In the genomic region with DNA sequence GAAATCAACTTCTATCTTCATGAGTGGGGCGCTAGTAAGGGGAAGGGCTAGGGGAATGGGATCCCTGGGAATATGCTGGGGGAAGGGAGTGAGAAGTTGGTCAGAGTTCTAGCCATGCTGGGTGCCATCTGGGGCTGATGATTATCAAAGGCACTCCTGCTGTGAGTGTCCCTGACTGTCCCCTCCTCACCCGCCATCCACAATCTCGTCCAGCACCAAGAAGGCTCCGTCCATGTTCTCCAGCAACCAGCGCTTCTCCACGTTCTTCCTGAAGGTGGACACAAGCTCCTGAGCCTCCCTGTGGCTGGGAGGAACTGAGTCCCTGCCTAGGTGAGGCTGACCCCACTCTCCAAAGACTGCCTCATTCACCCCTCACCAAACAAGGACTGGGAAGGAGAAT, we compare ENCODE assay signal across 22 cellular contexts. TPM values are rescaled to one million over a fixed set of nuclear protein-coding genes. Genes with fewer than 3 reads are reported as not detected.
DNase-seq lines count a peak whose midpoint lies in the region; ATAC-seq, FAIRE-seq and TF ChIP-seq lines count a peak whose summit lies in the region.
"Had no signal": no experiment of that assay in that cellular context is flagged by ENCODE, and none has a peak within 500 bp of the region (broad histone marks: within the 10 kb centered on the region; RNA-seq: fewer than 3 reads in every experiment).

No MANE protein-coding gene starts in this region.

- POLR2A ChIA-PET in activated CD8-positive, alpha-beta T cell treated with anti-CD3 and anti-CD28 coated beads, Interleukin-2, amount 10 ng/mL, durations not matched to agents 7 days and 5 days (lab: Charles Lee), result interaction anchor here (0.6 kb wide), 1 partner anchor 42 kb away, joined by 3 read pairs; no protein-coding TSS in a partner anchor

- H3K27me3 ChIP-seq in RWPE2 (ENCODE audit: insufficient read depth, poor library complexity, severe bottlenecking), result no peaks in the 10 kb centered on the region
- H3K27me3 ChIP-seq: BE2C had no signal

- H3K36me3 ChIP-seq in RWPE2 (ENCODE audit: low read depth), result no peaks in the 10 kb centered on the region
- H3K36me3 ChIP-seq: BE2C, HAP-1 had no signal

- ATAC-seq in RWPE2 (ENCODE audit: low read depth), result no peak
- ATAC-seq in HG03457 (IDR thresholded peaks at IDR 0.05; ENCODE audit: unreplicated experiment), result no peak
- ATAC-seq in left lobe of liver, result no peak
- ATAC-seq in activated CD8-positive, alpha-beta T cell treated with anti-CD3 and anti-CD28 coated beads, Interleukin-2, amount 10 ng/mL, durations not matched to agents 7 days and 5 days, result no peak
- ATAC-seq: HepG2 had no signal

- no peaks in the 10 kb centered on the region for H3K9me3 ChIP-seq in RWPE2 (ENCODE audit: severe bottlenecking)
- H3K9me3 ChIP-seq: BE2C, Caco-2, HAP-1 had no signal

- no peak for TF ChIP-seq CTCF in RWPE2 (IDR thresholded peaks at IDR 0.05; ENCODE audit: poor library complexity, severe bottlenecking)
- no peak for TF ChIP-seq CTCF in chondrocyte (IDR thresholded peaks at IDR 0.05)
- no peak for TF ChIP-seq CTCF in osteocyte (IDR thresholded peaks at IDR 0.05)

- H3K4me1 Mint-ChIP-seq in chondrocyte (ENCODE audit: low read depth) (peaks cover 43% of the 10 kb centered on the region), osteocyte (ENCODE audit: unreplicated experiment) (peaks cover 28% of the 10 kb centered on the region)
- H3K4me1 Mint-ChIP-seq in activated CD8-positive, alpha-beta T cell treated with anti-CD3 and anti-CD28 coated beads, Interleukin-2, amount 10 ng/mL, durations not matched to agents 7 days and 5 days (ENCODE audit: low read depth), result peaks cover 2% of the 10 kb centered on the region

- H3K27ac Mint-ChIP-seq in chondrocyte (ENCODE audit: unreplicated experiment), result peak overlapping the region; percentile 61
- H3K27ac Mint-ChIP-seq in osteocyte (ENCODE audit: unreplicated experiment), result peak overlapping the region; percentile 88
- H3K27ac Mint-ChIP-seq in activated CD8-positive, alpha-beta T cell treated with anti-CD3 and anti-CD28 coated beads, Interleukin-2, amount 10 ng/mL, durations not matched to agents 7 days and 5 days, result no peak overlapping the region
- H3K27ac Mint-ChIP-seq: CD4-positive, alpha-beta T cell had no signal

- peaks cover 2% of the 10 kb centered on the region for H3K4me1 ChIP-seq in RWPE2 (ENCODE audit: insufficient read depth, poor library complexity, severe bottlenecking)

- FAIRE-seq in HTR-8/SVneo (lab: Jason Lieb, UNC), result peak; percentile 38
- FAIRE-seq: A204.1, D721Med, G401.6, GM12891, HepG2 had no signal

- no peak overlapping the region for H3K4me3 ChIP-seq in RWPE2 (ENCODE audit: severe bottlenecking)
- H3K4me3 ChIP-seq: HAP-1 had no signal

- H3K27ac ChIP-seq in RWPE2 (ENCODE audit: poor library complexity, severe bottlenecking), result no peak overlapping the region
- H3K27ac ChIP-seq: C4-2B, HL-60 had no signal

- CTCF ChIA-PET in activated CD8-positive, alpha-beta T cell treated with anti-CD3 and anti-CD28 coated beads, Interleukin-2, amount 10 ng/mL, durations not matched to agents 7 days and 5 days (lab: Charles Lee), result interaction anchor here (0.8 to 1.0 kb wide), 2 partner anchors 36 to 48 kb away, joined by 3 read pairs; no protein-coding TSS in a partner anchor

- H3K9me3 Mint-ChIP-seq in chondrocyte (ENCODE audit: low read depth) (no peaks in the 10 kb centered on the region), osteocyte (ENCODE audit: unreplicated experiment) (no peaks in the 10 kb centered on the region)
- no peaks in the 10 kb centered on the region for H3K9me3 Mint-ChIP-seq in activated CD8-positive, alpha-beta T cell treated with anti-CD3 and anti-CD28 coated beads, Interleukin-2, amount 10 ng/mL, durations not matched to agents 7 days and 5 days (ENCODE audit: insufficient read depth)
- H3K9me3 Mint-ChIP-seq: CD4-positive, alpha-beta T cell; IgD-negative memory B cell had no signal

- H3K36me3 Mint-ChIP-seq in chondrocyte (ENCODE audit: low read depth) (peaks cover 9% of the 10 kb centered on the region), osteocyte (ENCODE audit: unreplicated experiment) (no peaks in the 10 kb centered on the region)
- H3K36me3 Mint-ChIP-seq in activated CD8-positive, alpha-beta T cell treated with anti-CD3 and anti-CD28 coated beads, Interleukin-2, amount 10 ng/mL, durations not matched to agents 7 days and 5 days (ENCODE audit: low read depth), result no peaks in the 10 kb centered on the region
- H3K36me3 Mint-ChIP-seq: IgD-negative memory B cell had no signal

- no peak for DNase-seq in HTR-8/SVneo (ENCODE audit: insufficient read length, low spot score)
- peak; percentile 54 for DNase-seq in RWPE2 (ENCODE audit: low spot score)
- DNase-seq in chondrocyte (ENCODE audit: low spot score), result no peak
- no peak for DNase-seq in osteocyte (ENCODE audit: extremely low spot score, unreplicated experiment)
- no peak for DNase-seq in left lobe of liver (ENCODE audit: low spot score)
- no peak for DNase-seq in NCI-H1930 (lab: John Stamatoyannopoulos, UW)
- DNase-seq in activated CD8-positive, alpha-beta T cell treated with anti-CD3 and anti-CD28 coated beads, Interleukin-2, amount 10 ng/mL, durations not matched to agents 7 days and 5 days, result no peak
- DNase-seq: ACHN; BE2C; Caco-2; CD4-positive, alpha-beta T cell; KG1 had no signal

- no peaks in the 10 kb centered on the region for H3K27me3 Mint-ChIP-seq in chondrocyte (ENCODE audit: low read depth)
- no peaks in the 10 kb centered on the region for H3K27me3 Mint-ChIP-seq in osteocyte (ENCODE audit: unreplicated experiment)
- peaks cover 23% of the 10 kb centered on the region for H3K27me3 Mint-ChIP-seq in activated CD8-positive, alpha-beta T cell treated with anti-CD3 and anti-CD28 coated beads, Interleukin-2, amount 10 ng/mL, durations not matched to agents 7 days and 5 days (ENCODE audit: low read depth)

- no peak overlapping the region for H3K4me3 Mint-ChIP-seq in chondrocyte (ENCODE audit: unreplicated experiment)
- H3K4me3 Mint-ChIP-seq in osteocyte (ENCODE audit: unreplicated experiment), result no peak overlapping the region
- H3K4me3 Mint-ChIP-seq in activated CD8-positive, alpha-beta T cell treated with anti-CD3 and anti-CD28 coated beads, Interleukin-2, amount 10 ng/mL, durations not matched to agents 7 days and 5 days, result no peak overlapping the region
- H3K4me3 Mint-ChIP-seq: CD4-positive, alpha-beta T cell had no signal

RNA-seq across cellular contexts. Expression of gene COPZ2, which starts 5.6 kb away (rescaled TPM):
- total RNA-seq in chondrocyte (157 to 228 TPM (median 219 TPM) in 3 replicates), osteocyte (49.4 and 53.4 TPM in 2 replicates), left lobe of liver (23.1 TPM)
- 1 to 10 TPM; 5.1 to 5.5 TPM for total RNA-seq in activated CD8-positive, alpha-beta T cell treated with anti-CD3 and anti-CD28 coated beads, Interleukin-2, amount 10 ng/mL, durations not matched to agents 7 days and 5 days

RNA-seq across cellular contexts. Expression of gene NFE2L1, which starts 16.2 kb away (rescaled TPM):
- total RNA-seq in chondrocyte (290 to 445 TPM (median 444 TPM) in 3 replicates), osteocyte (250 and 278 TPM in 2 replicates), left lobe of liver (150 TPM)
- total RNA-seq in activated CD8-positive, alpha-beta T cell treated with anti-CD3 and anti-CD28 coated beads, Interleukin-2, amount 10 ng/mL, durations not matched to agents 7 days and 5 days, result 10 to 100 TPM; 44.1 to 50.7 TPM
